ENCODE assay signal across 11 cellular contexts in genomic region chr13:52849727-52850395, GRCh38. TPM values are rescaled to one million over a fixed set of nuclear protein-coding genes. Genes with fewer than 3 reads are reported as not detected.
DNase-seq lines count a peak whose midpoint lies in the region; ATAC-seq, FAIRE-seq and TF ChIP-seq lines count a peak whose summit lies in the region.
"Had no signal": no experiment of that assay in that cellular context is flagged by ENCODE, and none has a peak within 500 bp of the region (broad histone marks: within the 10 kb centered on the region; RNA-seq: fewer than 3 reads in every experiment).

No MANE protein-coding gene starts in this region.

- no peaks in the 10 kb centered on the region for H3K9me3 Mint-ChIP-seq in activated CD4-positive, alpha-beta T cell treated with anti-CD3 and anti-CD28 coated beads for 36 hours (ENCODE audit: low read depth)

- peak overlapping the region; percentile 89 to 95 for H3K4me2 ChIP-seq in H1 (ENCODE audit: insufficient read depth in 1 of 2, low read depth in 2 of 2, low read length in 2 of 2)

- POLR2A ChIA-PET in activated CD4-positive, alpha-beta T cell treated with anti-CD3 and anti-CD28 coated beads for 36 hours (lab: Charles Lee): no interaction called here
- POLR2A ChIA-PET in H1 (lab: Charles Lee; ENCODE audit: partially characterized antibody): interaction anchor here (0.6 to 2.8 kb wide), 10 partner anchors 9 to 233 kb away, joined by 3 to 6 read pairs (median 3); partner anchors contain the start of gene SUGT1

- H3K79me2 ChIP-seq in H1 (ENCODE audit: control insufficient read depth in 1 of 2, insufficient read depth in 2 of 2, low read length in 2 of 2): no peaks in the 10 kb centered on the region

- H3K27me3 ChIP-seq in H1 (replicated peaks in 1 of 4; ENCODE audit: control insufficient read depth in 3 of 4, extremely low read depth in 1 of 4, insufficient read depth in 3 of 4, low read length in 3 of 4) (peaks cover 45 to 56% (median 52%) of the 10 kb centered on the region in 4 experiments), skeletal muscle tissue (ENCODE audit: control insufficient read depth in 3 of 3, insufficient read depth in 3 of 3, low read length in 3 of 3) (peaks cover 57 to 64% (median 59%) of the 10 kb centered on the region in 3 donors)

- H3K79me1 ChIP-seq in H1 (ENCODE audit: low read depth, low read length): no peaks in the 10 kb centered on the region

- no peak overlapping the region for H2BK5ac ChIP-seq in H1 (ENCODE audit: low read depth, low read length)

- no peak overlapping the region for H4K8ac ChIP-seq in H1 (ENCODE audit: extremely low read depth, insufficient read depth, low read length)

- peak overlapping the region; percentile 12 for H3K4me3 Mint-ChIP-seq in activated CD4-positive, alpha-beta T cell treated with anti-CD3 and anti-CD28 coated beads for 36 hours

- no peak overlapping the region for H4K91ac ChIP-seq in H1 (replicated peaks; ENCODE audit: insufficient read length, low read length)

- H4K5ac ChIP-seq in H1 (ENCODE audit: insufficient read length, low read depth, low read length): no peak overlapping the region

- H3K36me3 ChIP-seq in H1 (ENCODE audit: control insufficient read depth in 2 of 4, insufficient read depth in 4 of 4, low read length in 3 of 4) (peaks cover 0 to 13% (median 0%) of the 10 kb centered on the region in 4 experiments; a peak in 1 of 8 replicates), skeletal muscle tissue (ENCODE audit: control insufficient read depth in 3 of 3, insufficient read depth in 3 of 3, low read length in 3 of 3) (no peaks in the 10 kb centered on the region)
- H3K36me3 ChIP-seq: ovary had no signal

- no peak overlapping the region for H2BK20ac ChIP-seq in H1 (ENCODE audit: low read length)

- H3K4me3 ChIP-seq in H1 (ENCODE audit: extremely low read depth in 1 of 4, insufficient read depth in 2 of 4, low read depth in 3 of 4, low read length in 4 of 4): peak overlapping the region; percentile 69 to 84 (median 74); a peak in 7 of 8 replicates
- peak overlapping the region; percentile 63 to 83 (median 70) for H3K4me3 ChIP-seq in skeletal muscle tissue (ENCODE audit: low read length in 3 of 3)

- intact Hi-C loops in activated CD4-positive, alpha-beta T cell treated with anti-CD3 and anti-CD28 coated beads for 36 hours (cut with DNase I, micrococcal nuclease): loop anchor here in 1 of 2 experiments (5.0 kb wide), 3 partner anchors 108 to 302 kb away; no protein-coding TSS in a partner anchor

- DNase-seq in activated CD4-positive, alpha-beta T cell treated with anti-CD3 and anti-CD28 coated beads for 36 hours: no peak
- DNase-seq in activated CD4-positive, alpha-beta T cell treated with anti-CD3 and anti-CD28 coated beads, Interleukin-2, amount 50 U/mL, for 1 hour: no peak
- DNase-seq in NCI-H187 (lab: John Stamatoyannopoulos, UW) (peak; percentile 48 to 80), H1 (ENCODE audit: low read depth in 1 of 2, low spot score in 2 of 2) (peak in 1 of 2 experiments; percentile 55), NCI-H2029 treated with DMSO at 0.1 percent for 48 hours (lab: John Stamatoyannopoulos, UW) (no peak), T1000 (lab: John Stamatoyannopoulos, UW) (no peak)

- no peak overlapping the region for H3K18ac ChIP-seq in H1 (ENCODE audit: extremely low read depth, low read length)

- TF ChIP-seq CTCF in H1 (IDR thresholded peaks at IDR 0.05; ENCODE audit: control extremely low read depth in 1 of 3, insufficient read depth in 1 of 3, low read depth in 1 of 3, low read length in 3 of 3): no peak

- H3K4me1 ChIP-seq in H1 (replicated peaks in 1 of 4; ENCODE audit: control insufficient read depth in 3 of 4, insufficient read depth in 4 of 4, low read length in 3 of 4) (peaks cover 4 to 39% (median 25%) of the 10 kb centered on the region in 4 experiments), skeletal muscle tissue (ENCODE audit: control insufficient read depth in 3 of 3, insufficient read depth in 3 of 3, low read length in 3 of 3) (peaks cover 18 to 38% (median 20%) of the 10 kb centered on the region in 3 donors)

- TF ChIP-seq EP300 in H1 (IDR thresholded peaks at IDR 0.05; ENCODE audit: borderline replicate concordance in 1 of 2, low read depth in 2 of 2, low read length in 2 of 2): no peak

- H3K9me3 ChIP-seq in H1 (ENCODE audit: insufficient read depth in 2 of 2, low read depth in 1 of 2, low read length in 1 of 2) (peaks cover 0 to 10% of the 10 kb centered on the region in 2 experiments; a peak in 2 of 4 replicates), skeletal muscle tissue (ENCODE audit: control insufficient read depth in 3 of 3, low read length in 3 of 3) (no peaks in the 10 kb centered on the region)

- no peak overlapping the region for H2AK5ac ChIP-seq in H1 (ENCODE audit: low read depth, low read length)

- TF ChIP-seq POLR2A in H1 (IDR thresholded peaks at IDR 0.05; ENCODE audit: control extremely low read depth in 1 of 2, low read depth in 2 of 2, low read length in 2 of 2): no peak

- no peak overlapping the region for H2BK12ac ChIP-seq in H1 (ENCODE audit: low read depth, low read length)

- H3K27ac ChIP-seq in H1 (ENCODE audit: low read depth, low read length) (no peak overlapping the region), skeletal muscle tissue (ENCODE audit: low read depth, low read length) (no peak overlapping the region)

- no peak overlapping the region for H2BK15ac ChIP-seq in H1 (ENCODE audit: low read length)

- H3K14ac ChIP-seq in H1 (ENCODE audit: insufficient read length): no peak overlapping the region

- H3K56ac ChIP-seq in H1 (replicated peaks; ENCODE audit: insufficient read length, low read depth, low read length): no peak overlapping the region

- CTCF ChIA-PET in activated CD4-positive, alpha-beta T cell treated with anti-CD3 and anti-CD28 coated beads for 36 hours (lab: Charles Lee): no interaction called here
- CTCF ChIA-PET in H1 (lab: Charles Lee; ENCODE audit: partially characterized antibody): interaction anchor here (0.6 to 10.5 kb wide), 38 partner anchors 9 to 351 kb away, joined by 3 to 154 read pairs (median 4); no protein-coding TSS in a partner anchor

- 2% methylated on average over 19 of the region's 19 CpGs; no CpG with 5 or more reads in 1 of the 2 experiments for WGBS in H1 (ENCODE audit: extremely low coverage in 1 of 2, insufficient coverage in 1 of 2, insufficient read length in 1 of 2, insufficient replicate concordance in 2 of 2, low coverage in 1 of 2, low lambda C conversion rate in 2 of 2, missing lambda C conversion rate in 1 of 2), 2 experiments

- peak overlapping the region; percentile 36; the same call in 1 of the 2 replicates for H2AFZ ChIP-seq in H1 (ENCODE audit: low read length)

- no peak for TF ChIP-seq RAD21 in H1 (IDR thresholded peaks at IDR 0.05 in 1 of 2, conservative IDR thresholded peaks at IDR 0.05 in 1 of 2; ENCODE audit: low read depth in 2 of 2, low read length in 2 of 2)

- H3K9ac ChIP-seq in H1 (replicated peaks in 1 of 4; ENCODE audit: extremely low read depth in 1 of 4, low read depth in 3 of 4, low read length in 3 of 4): no peak overlapping the region
- no peak overlapping the region for H3K9ac ChIP-seq in skeletal muscle tissue (ENCODE audit: low read depth in 1 of 3, low read length in 3 of 3)

- peaks cover 0 to 10% of the 10 kb centered on the region in 2 experiments for H4K20me1 ChIP-seq in H1 (replicated peaks in 1 of 2; ENCODE audit: control insufficient read depth in 1 of 2, insufficient read depth in 2 of 2, low read length in 2 of 2)

- H3K23me2 ChIP-seq in H1 (ENCODE audit: low read depth, low read length): peaks cover 29% of the 10 kb centered on the region

- H3K36me3 Mint-ChIP-seq in activated CD4-positive, alpha-beta T cell treated with anti-CD3 and anti-CD28 coated beads for 36 hours (ENCODE audit: low read depth): peaks cover 3% of the 10 kb centered on the region

- H3K23ac ChIP-seq in H1 (ENCODE audit: insufficient read length): no peak overlapping the region

- H3K4ac ChIP-seq in H1 (replicated peaks; ENCODE audit: insufficient read length, low read depth, low read length): no peak overlapping the region

- H3K4me1 Mint-ChIP-seq in activated CD4-positive, alpha-beta T cell treated with anti-CD3 and anti-CD28 coated beads for 36 hours: peaks cover 24% of the 10 kb centered on the region

- ATAC-seq in activated CD4-positive, alpha-beta T cell treated with anti-CD3 and anti-CD28 coated beads for 36 hours: no peak
- no peak for ATAC-seq in GM18502 (IDR thresholded peaks at IDR 0.05; ENCODE audit: poor library complexity, unreplicated experiment)

- H3K27me3 Mint-ChIP-seq in activated CD4-positive, alpha-beta T cell treated with anti-CD3 and anti-CD28 coated beads for 36 hours: peaks cover 65% of the 10 kb centered on the region

- H2BK120ac ChIP-seq in H1 (replicated peaks; ENCODE audit: low read depth, low read length): no peak overlapping the region

- no peak overlapping the region for H3K27ac Mint-ChIP-seq in activated CD4-positive, alpha-beta T cell treated with anti-CD3 and anti-CD28 coated beads for 36 hours

- FAIRE-seq in H1 (lab: Jason Lieb, UNC): no peak
- FAIRE-seq: H54 had no signal

TF ChIP-seq in H1, 55 proteins besides CTCF, POLR2A, EP300 and RAD21 (continues in another document):
- no peak for TF ChIP-seq ASH2L (IDR thresholded peaks at IDR 0.05; ENCODE audit: low read length)
- TF ChIP-seq EZH2 (IDR thresholded peaks at IDR 0.05; ENCODE audit: low read depth, low read length, severe bottlenecking): peak; percentile 43
- TF ChIP-seq, protein P1, sequence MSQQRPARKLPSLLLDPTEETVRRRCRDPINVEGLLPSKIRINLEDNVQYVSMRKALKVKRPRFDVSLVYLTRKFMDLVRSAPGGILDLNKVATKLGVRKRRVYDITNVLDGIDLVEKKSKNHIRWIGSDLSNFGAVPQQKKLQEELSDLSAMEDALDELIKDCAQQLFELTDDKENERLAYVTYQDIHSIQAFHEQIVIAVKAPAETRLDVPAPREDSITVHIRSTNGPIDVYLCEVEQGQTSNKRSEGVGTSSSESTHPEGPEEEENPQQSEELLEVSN (IDR thresholded peaks at IDR 0.05): peak; percentile 61; the same call in 1 of the 2 replicates
- no peak for TF ChIP-seq TAF1 (IDR thresholded peaks at IDR 0.05; ENCODE audit: low read depth, low read length)

RNA-seq across cellular contexts. Expression of gene PCDH8, which starts 1.4 kb away (rescaled TPM):
- total RNA-seq in activated CD4-positive, alpha-beta T cell treated with anti-CD3 and anti-CD28 coated beads for 36 hours: not detected
- total RNA-seq in H1 (2021; fragmentation: NEBNext Ultra II Directional; extraction: Animal tissue kit (Norgen Biotek cat#: 25700)): 0.82 and 1.7 TPM in 2 replicates
- polyA plus RNA-seq in H1 (2011; rRNA removed): 1.6 and 2.6 TPM in 2 replicates
- polyA plus RNA-seq in H1 (2011; cell fraction: cytosol; rRNA removed): 1.8 TPM
- polyA plus RNA-seq in H1 (2011; cell fraction: nucleus; rRNA removed): 3.8 TPM
- 0.19 to 1.2 TPM (median 0.99 TPM) in 4 replicates for polyA plus RNA-seq in H1 (2012, experiment 1 of 2)
- polyA plus RNA-seq in H1 (2012, experiment 2 of 2): 1.2 TPM
- 0.53 TPM for polyA plus RNA-seq in H1 (2013, experiment 1 of 2)
- polyA plus RNA-seq in H1 (2013, experiment 2 of 2): 0.52 TPM
- polyA minus RNA-seq in H1 (2011; rRNA and poly(A)+ RNA removed): 1.8 and 2.3 TPM in 2 replicates
- 1.2 TPM for polyA minus RNA-seq in H1 (2011; cell fraction: cytosol; rRNA and poly(A)+ RNA removed)
- 4.9 TPM for polyA minus RNA-seq in H1 (2011; cell fraction: nucleus; rRNA and poly(A)+ RNA removed)
- 3.1 TPM for total RNA-seq in skeletal muscle tissue
- total RNA-seq: ovary; T-helper 1 cell treated with Interleukin-12 subunit alpha and Interleukin-12 subunit beta and Interleukin-4 antibody, amounts not matched to agents 30 ng/mL and 1 ng/mL, for 36 hours had no signal

Comparison
In these comparisons a context has a peak if more than half of its experiments do, and no peak if none do; other contexts are left out.
1. DNase-seq: peak in NCI-H187 (2 of 2); none in activated CD4-positive, alpha-beta T cell treated with anti-CD3 and anti-CD28 coated beads for 36 hours (single experiment), activated CD4-positive, alpha-beta T cell treated with anti-CD3 and anti-CD28 coated beads, Interleukin-2, amount 50 U/mL, for 1 hour (single experiment), NCI-H2029 treated with DMSO at 0.1 percent for 48 hours (single experiment) and T1000 (single experiment).